ENCODE assay signal across 9 cellular contexts in the genomic region with DNA sequence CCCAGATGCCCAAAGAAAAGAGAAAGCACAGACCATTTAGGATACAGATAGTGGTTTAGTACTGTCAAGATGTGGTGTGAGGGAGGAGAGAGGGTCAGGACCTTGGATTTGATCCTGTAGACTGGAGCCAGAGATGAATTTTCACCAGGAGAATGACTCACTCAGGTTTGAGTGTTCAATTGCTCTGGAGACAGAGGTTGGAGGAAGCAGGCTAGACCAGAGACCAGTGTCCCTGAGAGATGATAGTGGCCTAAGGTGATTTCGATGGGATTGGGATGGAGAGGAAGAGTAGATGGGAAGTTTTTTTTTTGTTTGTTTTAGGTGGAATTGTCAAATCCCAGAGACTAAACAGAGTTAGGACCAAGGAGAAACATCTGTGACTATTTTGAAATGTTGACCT. TPM values are rescaled to one million over a fixed set of nuclear protein-coding genes. Genes with fewer than 3 reads are reported as not detected.
DNase-seq lines count a peak whose midpoint lies in the region; ATAC-seq and TF ChIP-seq lines count a peak whose summit lies in the region.
"Had no signal": no experiment of that assay in that cellular context is flagged by ENCODE, and none has a peak within 500 bp of the region (broad histone marks: within the 10 kb centered on the region; RNA-seq: fewer than 3 reads in every experiment).

No MANE protein-coding gene starts in this region.

- peak overlapping the region; percentile 94 for H3K4me3 Mint-ChIP-seq in activated CD4-positive, alpha-beta T cell treated with anti-CD3 and anti-CD28 coated beads, Interleukin-2, amount 10 ng/mL, durations not matched to agents 24 days and 14 days
- H3K4me3 Mint-ChIP-seq in stimulated activated memory B cell treated with anti-CD40 and anti-IgM and Interleukin-4, amounts not matched to agents 10 μg/mL and 1 μg/mL and 100 μg/mL, for 72 hours: peak overlapping the region; percentile 12

- H3K4me1 Mint-ChIP-seq in activated CD4-positive, alpha-beta T cell treated with anti-CD3 and anti-CD28 coated beads, Interleukin-2, amount 10 ng/mL, durations not matched to agents 24 days and 14 days: peaks cover 41% of the 10 kb centered on the region
- peaks cover 59% of the 10 kb centered on the region for H3K4me1 Mint-ChIP-seq in stimulated activated memory B cell treated with anti-CD40 and anti-IgM and Interleukin-4, amounts not matched to agents 10 μg/mL and 1 μg/mL and 100 μg/mL, for 72 hours

- H3K4me3 ChIP-seq in SU-DHL-6 (ENCODE audit: insufficient read depth, low read length, poor library complexity, severe bottlenecking) (no peak overlapping the region), fibroblast of the aortic adventitia (ENCODE audit: low read depth, low read length) (peak overlapping the region; percentile 97)
- H3K4me3 ChIP-seq: thyroid gland had no signal

- H3K27me3 ChIP-seq in SU-DHL-6 (ENCODE audit: low read length): no peaks in the 10 kb centered on the region
- H3K27me3 ChIP-seq: thyroid gland had no signal

- H3K36me3 Mint-ChIP-seq in activated CD4-positive, alpha-beta T cell treated with anti-CD3 and anti-CD28 coated beads, Interleukin-2, amount 10 ng/mL, durations not matched to agents 24 days and 14 days (ENCODE audit: low read depth): peaks cover 26% of the 10 kb centered on the region
- H3K36me3 Mint-ChIP-seq in stimulated activated memory B cell treated with anti-CD40 and anti-IgM and Interleukin-4, amounts not matched to agents 10 μg/mL and 1 μg/mL and 100 μg/mL, for 72 hours: peaks cover 23% of the 10 kb centered on the region

- no peaks in the 10 kb centered on the region for H3K9me2 ChIP-seq in SU-DHL-6 (replicated peaks; ENCODE audit: insufficient read depth, low read length)

- intact Hi-C loops in activated CD4-positive, alpha-beta T cell treated with anti-CD3 and anti-CD28 coated beads, Interleukin-2, amount 10 ng/mL, durations not matched to agents 24 days and 14 days (cut with micrococcal nuclease): loop anchor here (10.0 kb wide), 2 partner anchors 401 to 701 kb away; a partner anchor contains a TSS

- no peak for DNase-seq in activated CD4-positive, alpha-beta T cell treated with anti-CD3 and anti-CD28 coated beads, Interleukin-2, amount 10 ng/mL, durations not matched to agents 24 days and 14 days
- DNase-seq in activated CD4-positive, alpha-beta T cell treated with anti-CD3 and anti-CD28 coated beads, Interleukin-2, amount 50 U/mL, for 1 hour: no peak
- DNase-seq in fibroblast of the aortic adventitia (ENCODE audit: low read depth) (peak; percentile 64), NCI-H2171 (lab: John Stamatoyannopoulos, UW) (no peak)
- DNase-seq in activated CD4-positive, CD25-positive, alpha-beta regulatory T cell (lab: John Stamatoyannopoulos, UW): no peak
- no peak for DNase-seq in activated CD4-positive, alpha-beta T cell treated with anti-CD3 and anti-CD28 coated beads, Interleukin-2, amount 50 U/mL, for 4 hours

- H3F3A ChIP-seq in SU-DHL-6 (ENCODE audit: insufficient read depth): peaks cover 5% of the 10 kb centered on the region; the same call in 1 of the 2 replicates

- H3K9me3 Mint-ChIP-seq in activated CD4-positive, alpha-beta T cell treated with anti-CD3 and anti-CD28 coated beads, Interleukin-2, amount 10 ng/mL, durations not matched to agents 24 days and 14 days: no peaks in the 10 kb centered on the region
- no peaks in the 10 kb centered on the region for H3K9me3 Mint-ChIP-seq in stimulated activated memory B cell treated with anti-CD40 and anti-IgM and Interleukin-4, amounts not matched to agents 10 μg/mL and 1 μg/mL and 100 μg/mL, for 72 hours

- H3K27ac Mint-ChIP-seq in activated CD4-positive, alpha-beta T cell treated with anti-CD3 and anti-CD28 coated beads, Interleukin-2, amount 10 ng/mL, durations not matched to agents 24 days and 14 days: peak overlapping the region; percentile 12
- H3K27ac Mint-ChIP-seq in stimulated activated memory B cell treated with anti-CD40 and anti-IgM and Interleukin-4, amounts not matched to agents 10 μg/mL and 1 μg/mL and 100 μg/mL, for 72 hours: peak overlapping the region; percentile 95

- no peak overlapping the region for H2AFZ ChIP-seq in SU-DHL-6 (ENCODE audit: low read depth, low read length, severe bottlenecking)

- H3K9ac ChIP-seq in SU-DHL-6 (ENCODE audit: low read length): no peak overlapping the region

- H3K9me3 ChIP-seq in SU-DHL-6 (ENCODE audit: insufficient read depth, low read length): no peaks in the 10 kb centered on the region
- H3K9me3 ChIP-seq: thyroid gland had no signal

- ATAC-seq in stimulated activated memory B cell treated with anti-CD40 and anti-IgM and Interleukin-4, amounts not matched to agents 10 μg/mL and 1 μg/mL and 100 μg/mL, for 72 hours: no peak

- H3K27ac ChIP-seq in SU-DHL-6 (ENCODE audit: low read depth, low read length): no peak overlapping the region
- H3K27ac ChIP-seq: thyroid gland had no signal

- peaks cover 26% of the 10 kb centered on the region; the same call in 1 of the 2 replicates for H4K20me1 ChIP-seq in SU-DHL-6 (ENCODE audit: low read depth, low read length)

- H3K27me3 Mint-ChIP-seq in activated CD4-positive, alpha-beta T cell treated with anti-CD3 and anti-CD28 coated beads, Interleukin-2, amount 10 ng/mL, durations not matched to agents 24 days and 14 days: no peaks in the 10 kb centered on the region
- H3K27me3 Mint-ChIP-seq in stimulated activated memory B cell treated with anti-CD40 and anti-IgM and Interleukin-4, amounts not matched to agents 10 μg/mL and 1 μg/mL and 100 μg/mL, for 72 hours: no peaks in the 10 kb centered on the region

- peaks cover 68% of the 10 kb centered on the region for H3K79me2 ChIP-seq in SU-DHL-6 (ENCODE audit: insufficient read depth, low read length)

- H3K4me2 ChIP-seq in SU-DHL-6 (ENCODE audit: low read depth, low read length, poor library complexity, severe bottlenecking): peak overlapping the region; percentile 66

- peaks cover 9% of the 10 kb centered on the region; the same call in 1 of the 2 replicates for H3K36me3 ChIP-seq in SU-DHL-6 (ENCODE audit: low read length)

- TF ChIP-seq CTCF in SU-DHL-6 (IDR thresholded peaks at IDR 0.05; ENCODE audit: insufficient read depth, low read length, poor library complexity, severe bottlenecking): no peak
- no peak for TF ChIP-seq CTCF in fibroblast of the aortic adventitia (IDR thresholded peaks at IDR 0.05; ENCODE audit: insufficient read depth, low read length)

RNA-seq across cellular contexts. Expression of a gene that starts 2.3 kb away (rescaled TPM):
- total RNA-seq in activated CD4-positive, alpha-beta T cell treated with anti-CD3 and anti-CD28 coated beads, Interleukin-2, amount 10 ng/mL, durations not matched to agents 24 days and 14 days: 29.7 and 29.8 TPM in 2 replicates
- total RNA-seq in fibroblast of the aortic adventitia (ENCODE audit: low replicate concordance): 13.8 and 32.8 TPM in 2 replicates
